Comparison of ENCODE assay signal across 8 cellular contexts in genomic region chr4:113692809-113693411, GRCh38.
DNase-seq lines count a peak whose midpoint lies in the region; ATAC-seq lines count a peak whose summit lies in the region.

No MANE protein-coding gene starts in this region.

- H3K4me1 Mint-ChIP-seq in naive B cell: peaks cover 40 to 50% (median 41%) of the 10 kb centered on the region in 3 donors

- H3K36me3 Mint-ChIP-seq in naive B cell: peaks cover 8% of the 10 kb centered on the region in 2 donors

- H3K9me3 Mint-ChIP-seq in naive B cell: peaks cover 0 to 3% (median 0%) of the 10 kb centered on the region in 7 donors

- no peaks in the 10 kb centered on the region for H3K27me3 Mint-ChIP-seq in naive B cell

- peak; percentile 70 for DNase-seq in MV-4-11 (lab: John Stamatoyannopoulos, UW)
- peak; percentile 56 for DNase-seq in naive B cell
- DNase-seq in SHP77 treated with DMSO at 0.1 percent for 48 hours (lab: John Stamatoyannopoulos, UW): no peak
- DNase-seq in occipital lobe (lab: John Stamatoyannopoulos, UW): no peak
- DNase-seq in NCI-H2081 treated with DMSO at 0.1 percent for 48 hours (lab: John Stamatoyannopoulos, UW): no peak
- DNase-seq in activated CD8-positive, alpha-beta memory T cell treated with anti-CD3 and anti-CD28 coated beads, Interleukin-2, amount 50 U/mL, for 4 hours: no peak

- H3K4me3 Mint-ChIP-seq in naive B cell: peak overlapping the region; percentile 14 to 77 (median 52)

- ATAC-seq in GM18511 (IDR thresholded peaks at IDR 0.05; ENCODE audit: unreplicated experiment) (peak; percentile 87), HG02588 (IDR thresholded peaks at IDR 0.05; ENCODE audit: unreplicated experiment) (peak; percentile 87), naive B cell (ENCODE audit: low read depth in 2 of 2) (peak; percentile 95 to 98)

- peak overlapping the region in 3 of 6 donors; percentile 3 to 89 (median 75) for H3K27ac Mint-ChIP-seq in naive B cell

Comparison
In these comparisons a context has a peak if more than half of its experiments do, and no peak if none do; other contexts are left out.
1. DNase-seq: peak in MV-4-11 (single experiment) and naive B cell (single experiment); none in SHP77 treated with DMSO at 0.1 percent for 48 hours (single experiment), occipital lobe (single experiment), NCI-H2081 treated with DMSO at 0.1 percent for 48 hours (single experiment) and activated CD8-positive, alpha-beta memory T cell treated with anti-CD3 and anti-CD28 coated beads, Interleukin-2, amount 50 U/mL, for 4 hours (single experiment).
2. Peak in every context shown above with its lines, with median percentiles within 50 percentile points of each other: ATAC-seq.